In the genomic region with DNA sequence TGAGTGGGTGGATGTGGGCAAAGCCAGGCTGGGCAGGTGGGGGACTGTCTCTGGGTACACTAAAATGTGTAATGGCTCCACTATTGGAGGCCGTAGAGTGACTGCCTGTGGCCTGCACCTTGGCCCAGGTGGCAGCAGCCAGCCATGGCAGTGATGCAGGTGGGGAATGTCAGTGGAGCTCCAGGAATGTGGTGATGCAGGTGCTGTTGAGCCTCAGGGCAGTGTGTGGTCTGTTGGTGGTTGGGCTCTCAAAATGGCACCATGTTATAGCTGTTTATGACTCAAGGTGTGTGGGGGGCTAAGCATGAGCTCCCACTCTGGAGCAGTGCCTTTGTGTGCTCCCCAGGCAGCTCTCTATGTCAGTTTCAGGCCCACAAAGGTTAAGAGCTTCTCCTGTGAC, we compare ENCODE assay signal across 1 cellular context.
TF ChIP-seq lines count a peak whose summit lies in the region.

No MANE protein-coding gene starts in this region.

TF ChIP-seq in GM23338, 12 proteins besides CTCF, POLR2A, EP300 and RAD21 (continued from another document):
- TF ChIP-seq, protein P1, sequence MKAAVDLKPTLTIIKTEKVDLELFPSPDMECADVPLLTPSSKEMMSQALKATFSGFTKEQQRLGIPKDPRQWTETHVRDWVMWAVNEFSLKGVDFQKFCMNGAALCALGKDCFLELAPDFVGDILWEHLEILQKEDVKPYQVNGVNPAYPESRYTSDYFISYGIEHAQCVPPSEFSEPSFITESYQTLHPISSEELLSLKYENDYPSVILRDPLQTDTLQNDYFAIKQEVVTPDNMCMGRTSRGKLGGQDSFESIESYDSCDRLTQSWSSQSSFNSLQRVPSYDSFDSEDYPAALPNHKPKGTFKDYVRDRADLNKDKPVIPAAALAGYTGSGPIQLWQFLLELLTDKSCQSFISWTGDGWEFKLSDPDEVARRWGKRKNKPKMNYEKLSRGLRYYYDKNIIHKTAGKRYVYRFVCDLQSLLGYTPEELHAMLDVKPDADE (IDR thresholded peaks at IDR 0.05), result no peak
- TF ChIP-seq EZH2 (IDR thresholded peaks at IDR 0.05; ENCODE audit: low read depth, unreplicated experiment), result no peak
- no peak for TF ChIP-seq NANOG (IDR thresholded peaks at IDR 0.05; ENCODE audit: borderline replicate concordance)
- TF ChIP-seq EZH2phosphoT487 (IDR thresholded peaks at IDR 0.05; ENCODE audit: unreplicated experiment), result no peak
- TF ChIP-seq STAT1 (IDR thresholded peaks at IDR 0.05; ENCODE audit: unreplicated experiment), result no peak
